11 cellular contexts compared by ENCODE assay signal in genomic region chr17:55436224-55437164, GRCh38. TPM values are rescaled to one million over a fixed set of nuclear protein-coding genes. Genes with fewer than 3 reads are reported as not detected.
DNase-seq lines count a peak whose midpoint lies in the region; ATAC-seq and TF ChIP-seq lines count a peak whose summit lies in the region.
"Had no signal": no experiment of that assay in that cellular context is flagged by ENCODE, and none has a peak within 500 bp of the region (broad histone marks: within the 10 kb centered on the region; RNA-seq: fewer than 3 reads in every experiment).

No MANE protein-coding gene starts in this region.

- peaks cover 2% of the 10 kb centered on the region for H3K9me3 Mint-ChIP-seq in glutamatergic neuron (ENCODE audit: unreplicated experiment)
- H3K9me3 Mint-ChIP-seq: T-helper 1 cell treated with Interleukin-12 subunit alpha and Interleukin-12 subunit beta and Interleukin-4 antibody, amounts not matched to agents 30 μg/mL and 1 μg/mL, for 36 hours had no signal

- TF ChIP-seq CTCF in glutamatergic neuron (IDR thresholded peaks at IDR 0.05; ENCODE audit: partially characterized antibody, unreplicated experiment) = no peak

- no peaks in the 10 kb centered on the region for H3K36me3 Mint-ChIP-seq in glutamatergic neuron (ENCODE audit: unreplicated experiment)

- DNase-seq in glutamatergic neuron (no peak), cerebellar cortex (ENCODE audit: low spot score) (no peak), NCI-H226 (no peak), NCI-H1694 treated with DMSO at 0.1 percent for 48 hours (lab: John Stamatoyannopoulos, UW) (no peak), SW480 (ENCODE audit: low spot score) (no peak)
- DNase-seq: hippocampal formation, NCI-H510A treated with DMSO at 0.1 percent for 48 hours had no signal

- peak overlapping the region; percentile 44 for H3K27ac Mint-ChIP-seq in glutamatergic neuron (ENCODE audit: unreplicated experiment)
- H3K27ac Mint-ChIP-seq: T-helper 1 cell treated with Interleukin-12 subunit alpha and Interleukin-12 subunit beta and Interleukin-4 antibody, amounts not matched to agents 30 μg/mL and 1 μg/mL, for 36 hours had no signal

- ATAC-seq in GM18520 (IDR thresholded peaks at IDR 0.05; ENCODE audit: unreplicated experiment) (peak; percentile 20), GM21447 (IDR thresholded peaks at IDR 0.05; ENCODE audit: unreplicated experiment) (peak; percentile 6), HG03280 (IDR thresholded peaks at IDR 0.05; ENCODE audit: unreplicated experiment) (peak; percentile 17)

- peaks cover 21% of the 10 kb centered on the region for H3K4me1 Mint-ChIP-seq in glutamatergic neuron (ENCODE audit: low read depth, unreplicated experiment)

- peak overlapping the region; percentile 51 for H3K4me3 Mint-ChIP-seq in glutamatergic neuron (ENCODE audit: unreplicated experiment)
- H3K4me3 Mint-ChIP-seq: T-helper 1 cell treated with Interleukin-12 subunit alpha and Interleukin-12 subunit beta and Interleukin-4 antibody, amounts not matched to agents 30 μg/mL and 1 μg/mL, for 36 hours had no signal

- H3K27me3 Mint-ChIP-seq in glutamatergic neuron (ENCODE audit: unreplicated experiment) = no peaks in the 10 kb centered on the region

RNA-seq across cellular contexts. Expression of gene MMD, which starts 14.9 kb away (rescaled TPM):
- 60.6 TPM for total RNA-seq in glutamatergic neuron (ENCODE audit: unreplicated experiment)
